ENCODE assay signal across 15 cellular contexts in the genomic region with DNA sequence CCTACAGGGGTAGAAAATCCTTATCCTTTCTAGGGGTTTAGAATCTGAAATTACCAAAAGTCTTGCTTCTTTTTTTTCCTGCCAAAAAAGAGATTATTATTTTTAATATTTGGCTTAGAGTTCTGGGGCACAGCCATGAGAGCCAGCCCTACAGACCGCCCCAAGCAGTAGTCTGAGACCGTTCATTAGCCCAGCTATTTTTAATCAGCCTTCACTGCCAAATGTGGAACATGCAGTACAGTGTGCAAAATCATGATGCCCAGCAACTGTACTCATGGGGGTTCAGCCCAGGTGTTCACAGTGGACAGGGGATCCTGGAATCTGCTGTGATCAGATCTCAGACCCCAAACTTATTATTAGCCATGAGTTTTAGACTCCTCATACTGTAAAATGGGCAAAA.
"Had no signal": no experiment of that assay in that cellular context is flagged by ENCODE, and none has a peak within 500 bp of the region (broad histone marks: within the 10 kb centered on the region; RNA-seq: fewer than 3 reads in every experiment).

No MANE protein-coding gene starts in this region.

- H3K4me1 ChIP-seq: left lung, prostate gland had no signal

- ATAC-seq: activated T-cell treated with anti-CD3 and anti-CD28 coated beads, Interleukin-2, amount 50 U/mL, for 72 hours; effector memory CD8-positive, alpha-beta T cell; mucosa of descending colon; stimulated activated memory B cell treated with anti-CD40 and anti-IgM and Interleukin-4, amounts not matched to agents 10 μg/mL and 1 μg/mL and 100 μg/mL, for 72 hours had no signal

- H3K9me3 ChIP-seq: adrenal gland, left lung, mucosa of descending colon, prostate gland, sigmoid colon had no signal

- H3K27ac ChIP-seq: epithelial cell of prostate, left lung, prostate gland, VCaP had no signal

- H3K27me3 ChIP-seq: adrenal gland, left lung, sigmoid colon had no signal

- H3K4me3 ChIP-seq: left lung, mucosa of descending colon, prostate gland had no signal

- H3K36me3 ChIP-seq: left lung, prostate gland, sigmoid colon had no signal

- DNase-seq: activated CD4-positive, CD25-positive, alpha-beta regulatory T cell treated with anti-CD3 and anti-CD28 coated beads, Interleukin-2, amount 50 U/mL, for 72 hours; activated gamma-delta T cell; activated T-cell treated with anti-CD3 and anti-CD28 coated beads, Interleukin-2, amount 50 U/mL, for 72 hours; effector memory CD8-positive, alpha-beta T cell; islet precursor cell; left lung; naive B cell; sigmoid colon; stimulated activated CD4-positive, alpha-beta T cell treated with anti-CD3 and anti-CD28 coated beads, Interleukin-4, amount 100 ng/mL, for 4 hours had no signal
